1 cellular context compared by ENCODE assay signal in genomic region chr2:75800456-75800855, GRCh38.
A peak's percentile ranks its signal among the peaks of the same experiment; 100 is the strongest.
TF ChIP-seq lines count a peak whose summit lies in the region.

No MANE protein-coding gene starts in this region.

TF ChIP-seq in GM12878, 131 proteins besides CTCF, POLR2A, EP300 and RAD21 (continued from another document and continues in another):
- TF ChIP-seq ZNF687 (IDR thresholded peaks at IDR 0.05) (no peak), ZBED1 (IDR thresholded peaks at IDR 0.05; ENCODE audit: borderline replicate concordance) (0 out of 2 replicates have a peak, but pooled peaks have one; percentile 40), MAX (IDR thresholded peaks at IDR 0.05; ENCODE audit: low read depth, low read length) (no peak), PAX5 (IDR thresholded peaks at IDR 0.05; ENCODE audit: borderline replicate concordance, low read depth, low read length) (peak; percentile 88; the same call in 1 of the 2 replicates), SREBF2 (IDR thresholded peaks at IDR 0.05; ENCODE audit: low read length) (no peak), NR2C2 (IDR thresholded peaks at IDR 0.05; ENCODE audit: borderline replicate concordance, control insufficient read depth, insufficient read length, low read depth) (no peak), IRF3 (IDR thresholded peaks at IDR 0.05) (no peak), MTA3 (IDR thresholded peaks at IDR 0.05; ENCODE audit: borderline replicate concordance, low read length) (no peak; the same call in 1 of the 2 replicates), TAF1 (IDR thresholded peaks at IDR 0.05; ENCODE audit: borderline replicate concordance, low read depth, low read length) (no peak), PKNOX1 (IDR thresholded peaks at IDR 0.05) (0 out of 2 replicates have a peak, but pooled peaks have one; percentile 8), YBX1 (IDR thresholded peaks at IDR 0.05) (no peak), POU2F2 (IDR thresholded peaks at IDR 0.05; ENCODE audit: borderline replicate concordance, low read depth, low read length) (no peak), RAD51 (IDR thresholded peaks at IDR 0.05) (no peak), PML (IDR thresholded peaks at IDR 0.05; ENCODE audit: low read length) (peak; percentile 62; the same call in 1 of the 2 replicates), GATAD2B (conservative IDR thresholded peaks at IDR 0.05; ENCODE audit: low read depth) (no peak), EED (IDR thresholded peaks at IDR 0.05; ENCODE audit: low read depth) (peak; percentile 76), MEF2A (IDR thresholded peaks at IDR 0.05; ENCODE audit: insufficient read depth, low read depth, low read length) (peak; percentile 65; the same call in 1 of the 2 replicates), FOXM1 (IDR thresholded peaks at IDR 0.05; ENCODE audit: low read depth, low read length) (peak; percentile 92), CEBPZ (IDR thresholded peaks at IDR 0.05; ENCODE audit: low read depth, low read length) (no peak), SKIL (IDR thresholded peaks at IDR 0.05; ENCODE audit: low read depth, poor library complexity, severe bottlenecking) (peak; percentile 18), CHD1 (IDR thresholded peaks at IDR 0.05; ENCODE audit: low read depth, low read length) (no peak), HDAC2 (IDR thresholded peaks at IDR 0.05) (no peak), SIN3A (IDR thresholded peaks at IDR 0.05; ENCODE audit: low read depth, low read length) (no peak), ZBTB33 (IDR thresholded peaks at IDR 0.05) (no peak), TCF3 (IDR thresholded peaks at IDR 0.05; ENCODE audit: borderline replicate concordance, insufficient read depth, low read depth, low read length) (0 out of 2 replicates have a peak, but pooled peaks have one; percentile 28), KLF5 (IDR thresholded peaks at IDR 0.05; ENCODE audit: partially characterized antibody) (no peak), SRF (IDR thresholded peaks at IDR 0.05; ENCODE audit: low read depth in 2 of 2, low read length in 2 of 2) (no peak), NFXL1 (IDR thresholded peaks at IDR 0.05; ENCODE audit: borderline replicate concordance) (no peak), PAX8 (IDR thresholded peaks at IDR 0.05) (no peak), SPI1 (IDR thresholded peaks at IDR 0.05; ENCODE audit: borderline replicate concordance, insufficient read depth, low read depth, low read length) (no peak), FOS (IDR thresholded peaks at IDR 0.05; ENCODE audit: borderline replicate concordance, extremely low read depth, insufficient read length) (no peak), ELK1 (IDR thresholded peaks at IDR 0.05; ENCODE audit: low read depth, low read length) (no peak), SUPT20H (IDR thresholded peaks at IDR 0.05; ENCODE audit: borderline replicate concordance, control insufficient read depth, low read depth, low read length) (no peak), MTA2 (IDR thresholded peaks at IDR 0.05; ENCODE audit: low read depth) (peak; percentile 71), PRDM15 (CRISPR knock-in tag; IDR thresholded peaks at IDR 0.05) (no peak)
